9 cellular contexts compared by ENCODE assay signal in genomic region chr6:163418273-163419029, GRCh38. TPM values are rescaled to one million over a fixed set of nuclear protein-coding genes. Genes with fewer than 3 reads are reported as not detected.
A peak's percentile ranks its signal among the peaks of the same experiment; 100 is the strongest.
DNase-seq lines count a peak whose midpoint lies in the region; ATAC-seq and TF ChIP-seq lines count a peak whose summit lies in the region.
"Had no signal": no experiment of that assay in that cellular context is flagged by ENCODE, and none has a peak within 500 bp of the region (broad histone marks: within the 10 kb centered on the region; RNA-seq: fewer than 3 reads in every experiment).

No MANE protein-coding gene starts in this region.

- H3K9me3 Mint-ChIP-seq in CD8-positive, alpha-beta memory T cell: no peaks in the 10 kb centered on the region

- H3K27me3 Mint-ChIP-seq in CD8-positive, alpha-beta memory T cell: peaks cover 0 to 2% of the 10 kb centered on the region in 2 donors

- H3K4me3 Mint-ChIP-seq in CD8-positive, alpha-beta memory T cell: peak overlapping the region in 4 of 7 donors; percentile 3 to 53 (median 30)

- no peak overlapping the region for H3K9ac ChIP-seq in colonic mucosa (ENCODE audit: low read depth in 2 of 2, low read length in 2 of 2)

- peaks cover 0 to 11% (median 0%) of the 10 kb centered on the region in 3 donors for H3K36me3 Mint-ChIP-seq in CD8-positive, alpha-beta memory T cell

- no peaks in the 10 kb centered on the region for H3K9me3 ChIP-seq in CD8-positive, alpha-beta memory T cell (ENCODE audit: low read length)
- no peaks in the 10 kb centered on the region for H3K9me3 ChIP-seq in SJSA1 (replicated peaks)
- no peaks in the 10 kb centered on the region for H3K9me3 ChIP-seq in psoas muscle
- no peaks in the 10 kb centered on the region for H3K9me3 ChIP-seq in colonic mucosa

- no peak for TF ChIP-seq CTCF in foreskin keratinocyte (conservative IDR thresholded peaks at IDR 0.05)
- TF ChIP-seq CTCF in psoas muscle (IDR thresholded peaks at IDR 0.05): no peak
- TF ChIP-seq CTCF in GM10248 (IDR thresholded peaks at IDR 0.05; ENCODE audit: control extremely low read depth, extremely low read depth, low read depth, missing control alignments): no peak
- TF ChIP-seq CTCF in colonic mucosa (IDR thresholded peaks at IDR 0.05): no peak

- no peaks in the 10 kb centered on the region for H3K36me3 ChIP-seq in CD8-positive, alpha-beta memory T cell (ENCODE audit: insufficient read depth, low read length)
- H3K36me3 ChIP-seq in SJSA1 (peaks cover 13% of the 10 kb centered on the region; the same call in 1 of the 2 replicates), psoas muscle (ENCODE audit: insufficient read depth in 1 of 2, low read depth in 1 of 2) (no peaks in the 10 kb centered on the region), colonic mucosa (no peaks in the 10 kb centered on the region)

- no peak overlapping the region for H3K4me3 ChIP-seq in CD8-positive, alpha-beta memory T cell (ENCODE audit: low read length)
- H3K4me3 ChIP-seq in SJSA1 (no peak overlapping the region), psoas muscle (peak overlapping the region; percentile 93), colonic mucosa (no peak overlapping the region)

- 4 to 8% (median 5%) methylated on average over 5 of the region's 5 CpGs for WGBS in psoas muscle, 3 donors

- in situ Hi-C loops in G401 (cut with HindIII; ENCODE audit: low sequenced_read_pairs): no loop called here

- no peaks in the 10 kb centered on the region for H3K27me3 ChIP-seq in CD8-positive, alpha-beta memory T cell (ENCODE audit: insufficient read depth, low read length, poor library complexity, severe bottlenecking)
- no peaks in the 10 kb centered on the region for H3K27me3 ChIP-seq in SJSA1 (replicated peaks)
- no peaks in the 10 kb centered on the region for H3K27me3 ChIP-seq in foreskin keratinocyte
- no peaks in the 10 kb centered on the region for H3K27me3 ChIP-seq in psoas muscle (ENCODE audit: insufficient read depth in 3 of 3, low read length in 2 of 3)
- peaks cover 18% of the 10 kb centered on the region for H3K27me3 ChIP-seq in colonic mucosa

- ATAC-seq in foreskin keratinocyte: no peak
- no peak for ATAC-seq in psoas muscle

- peak overlapping the region in 4 of 8 donors; percentile 17 to 44 (median 29) for H3K27ac Mint-ChIP-seq in CD8-positive, alpha-beta memory T cell

- peaks cover 27% of the 10 kb centered on the region for H3K4me1 ChIP-seq in CD8-positive, alpha-beta memory T cell (ENCODE audit: insufficient read depth, low read length)
- H3K4me1 ChIP-seq in SJSA1 (replicated peaks) (peaks cover 23% of the 10 kb centered on the region), foreskin keratinocyte (peaks cover 28% of the 10 kb centered on the region), psoas muscle (peaks cover 45% of the 10 kb centered on the region), colonic mucosa (no peaks in the 10 kb centered on the region)

- POLR2A ChIA-PET in CD8-positive, alpha-beta memory T cell (lab: Charles Lee): no interaction called here
- POLR2A ChIA-PET in GM10248 (lab: Yijun Ruan, JAX): no interaction called here

- H3K27ac ChIP-seq in CD8-positive, alpha-beta memory T cell (ENCODE audit: low read depth, low read length): peak overlapping the region; percentile 27
- peak overlapping the region; percentile 88 for H3K27ac ChIP-seq in SJSA1
- H3K27ac ChIP-seq in foreskin keratinocyte: peak overlapping the region; percentile 43
- H3K27ac ChIP-seq in psoas muscle: peak overlapping the region; percentile 99
- H3K27ac ChIP-seq in colonic mucosa: no peak overlapping the region

- peaks cover 38 to 60% (median 57%) of the 10 kb centered on the region in 3 donors for H3K4me1 Mint-ChIP-seq in CD8-positive, alpha-beta memory T cell

- intact Hi-C loops in psoas muscle (cut with DNase I): loop anchor here in 1 of 2 donors (5.0 kb wide), 1 partner anchor 679 kb away; no protein-coding TSS in a partner anchor
- intact Hi-C loops in colonic mucosa (cut with DNase I): no loop called here

- no peak for DNase-seq in CD8-positive, alpha-beta memory T cell
- DNase-seq in SJSA1 (ENCODE audit: low read depth in 1 of 2, low spot score in 2 of 2) (peak in 1 of 2 experiments; percentile 25), foreskin keratinocyte (no peak), psoas muscle (no peak), GM10248 (ENCODE audit: extremely low spot score) (no peak), G401 (ENCODE audit: low spot score) (no peak), NCI-H2171 treated with DMSO at 0.1 percent for 48 hours (lab: John Stamatoyannopoulos, UW) (no peak), colonic mucosa (no peak)
- DNase-seq: NCI-H524 had no signal

- CTCF ChIA-PET in CD8-positive, alpha-beta memory T cell (lab: Charles Lee): interaction anchor here (1.6 kb wide), 1 partner anchor 136 kb away, joined by 3 read pairs; no protein-coding TSS in a partner anchor
- CTCF ChIA-PET in GM10248 (lab: Yijun Ruan, JAX): interaction anchor here (1.1 kb wide), 1 partner anchor 23 kb away, joined by 4 read pairs; no protein-coding TSS in a partner anchor

RNA-seq across cellular contexts. Expression of gene QKI, which starts 3.9 kb away (rescaled TPM):
- total RNA-seq in CD8-positive, alpha-beta memory T cell: 10 to 100 TPM; 56.5 to 58.8 TPM
- polyA plus RNA-seq in CD8-positive, alpha-beta memory T cell: 27.5 TPM
- total RNA-seq in SJSA1 (2014; rRNA removed; shearing (Covaris generic)): 176 and 194 TPM in 2 replicates
- total RNA-seq in foreskin keratinocyte: 86.6 and 89.8 TPM in 2 replicates
- polyA plus RNA-seq in foreskin keratinocyte: 9.4 and 10.3 TPM in 2 replicates
- 100 to 1,000 TPM; 275 to 421 (median 308) TPM for total RNA-seq in psoas muscle
- 100 to 1,000 TPM in 1 of 3 donors, 10 to 100 TPM in 2; 62.0 to 266 (median 82.1) TPM for polyA plus RNA-seq in psoas muscle
- 107 and 133 TPM in 2 replicates for total RNA-seq in G401 (2014; rRNA removed; shearing (Covaris generic))
- total RNA-seq in colonic mucosa: 10 to 100 TPM in 1 of 2 donors, 1 to 10 TPM in 1; 9.1 to 28.0 TPM
